ENCODE assay signal across 15 cellular contexts in genomic region chr3:190378240-190378891, GRCh38. TPM values are rescaled to one million over a fixed set of nuclear protein-coding genes. Genes with fewer than 3 reads are reported as not detected.
DNase-seq lines count a peak whose midpoint lies in the region; ATAC-seq, FAIRE-seq and TF ChIP-seq lines count a peak whose summit lies in the region.
"Had no signal": no experiment of that assay in that cellular context is flagged by ENCODE, and none has a peak within 500 bp of the region (broad histone marks: within the 10 kb centered on the region; RNA-seq: fewer than 3 reads in every experiment).

No MANE protein-coding gene starts in this region.

- H4K20me1 ChIP-seq in PC-3 (ENCODE audit: low read length): no peaks in the 10 kb centered on the region

- no peak for TF ChIP-seq CTCF in AG09309 (IDR thresholded peaks at IDR 0.05; ENCODE audit: control insufficient read depth, insufficient read depth, low read depth, low read length, missing control alignments)
- no peak for TF ChIP-seq CTCF in PC-3 (conservative IDR thresholded peaks at IDR 0.05; ENCODE audit: low read depth, low read length)
- TF ChIP-seq CTCF in esophagus squamous epithelium (IDR thresholded peaks at IDR 0.05): no peak
- no peak for TF ChIP-seq CTCF in omental fat pad (IDR thresholded peaks at IDR 0.05)
- no peak for TF ChIP-seq CTCF in D721Med (IDR thresholded peaks at IDR 0.05; ENCODE audit: insufficient read depth, missing control alignments)

- H3K27ac ChIP-seq in PC-3 (ENCODE audit: low read length) (peak overlapping the region; percentile 60), esophagus squamous epithelium (peak overlapping the region in 3 of 4 donors; percentile 55 to 75 (median 72))

- TF ChIP-seq POLR2A in esophagus squamous epithelium (IDR thresholded peaks at IDR 0.05): no peak

- H3K4me1 Mint-ChIP-seq in T-helper 2 cell treated with Interferon-gamma antibody and Interleukin-4, amounts not matched to agents 5 μg/mL and 100 μg/mL, for 36 hours (ENCODE audit: low read depth): peaks cover 3% of the 10 kb centered on the region

- H2AFZ ChIP-seq in PC-3 (ENCODE audit: low read length): peak overlapping the region; percentile 43

- no peak overlapping the region for H3K4me2 ChIP-seq in PC-3 (ENCODE audit: low read length)

- H3K36me3 ChIP-seq in PC-3 (ENCODE audit: low read depth, low read length) (no peaks in the 10 kb centered on the region), esophagus squamous epithelium (no peaks in the 10 kb centered on the region)

- peaks cover 61% of the 10 kb centered on the region for H3K4me1 ChIP-seq in PC-3 (ENCODE audit: insufficient read depth, low read length)
- H3K4me1 ChIP-seq in esophagus squamous epithelium: peaks cover 0 to 56% (median 0%) of the 10 kb centered on the region in 3 donors

- H3K9me3 ChIP-seq in PC-3 (ENCODE audit: low read length): no peaks in the 10 kb centered on the region
- H3K9me3 ChIP-seq in esophagus squamous epithelium: no peaks in the 10 kb centered on the region

- CTCF ChIA-PET in PC-3 (lab: Charles Lee): interaction anchor here (0.6 kb wide), 1 partner anchor 8 kb away, joined by 3 read pairs; no protein-coding TSS in a partner anchor

- H3K27me3 ChIP-seq in PC-3 (ENCODE audit: low read length): no peaks in the 10 kb centered on the region
- H3K27me3 ChIP-seq in esophagus squamous epithelium: no peaks in the 10 kb centered on the region

- no peaks in the 10 kb centered on the region for H3K9me3 Mint-ChIP-seq in T-helper 2 cell treated with Interferon-gamma antibody and Interleukin-4, amounts not matched to agents 5 μg/mL and 100 μg/mL, for 36 hours
- H3K9me3 Mint-ChIP-seq: H9 had no signal

- no peak overlapping the region for H3K4me3 Mint-ChIP-seq in T-helper 2 cell treated with Interferon-gamma antibody and Interleukin-4, amounts not matched to agents 5 μg/mL and 100 μg/mL, for 36 hours
- H3K4me3 Mint-ChIP-seq: H9 had no signal

- no peak overlapping the region for H3K4me3 ChIP-seq in AG09309 (ENCODE audit: control insufficient read depth, low read depth, low read length)
- no peak overlapping the region for H3K4me3 ChIP-seq in PC-3 (ENCODE audit: low read length)
- H3K4me3 ChIP-seq in esophagus squamous epithelium: no peak overlapping the region

- no TSS peak for BruUV-seq in PC-3 (replicated peaks; lab: Mats Ljungman, UMichigan)

- peak; percentile 73 for DNase-seq in AG09309 (ENCODE audit: low read depth)
- peak; percentile 93 for DNase-seq in PC-3
- no peak for DNase-seq in esophagus squamous epithelium (lab: John Stamatoyannopoulos, UW)
- DNase-seq in omental fat pad (ENCODE audit: low spot score): no peak
- no peak for DNase-seq in D721Med (ENCODE audit: insufficient read length, low spot score)
- DNase-seq in NCI-H1048 (lab: John Stamatoyannopoulos, UW): no peak
- no peak for DNase-seq in T-helper 2 cell treated with Interferon-gamma antibody and Interleukin-4, amounts not matched to agents 5 μg/mL and 100 μg/mL, for 36 hours (ENCODE audit: low spot score)
- DNase-seq: H9; NCI-H1105; NCI-H69; SHP77; stimulated activated CD4-positive, alpha-beta T cell treated with anti-CD3 and anti-CD28 coated beads, Interleukin-1b, Interleukin-23, amount 100 ng/mL, for 48 hours had no signal

- H3K79me2 ChIP-seq in PC-3 (ENCODE audit: low read length): no peaks in the 10 kb centered on the region

- POLR2A ChIA-PET in PC-3 (lab: Charles Lee; ENCODE audit: unreplicated experiment): interaction anchor here (0.6 kb wide), 1 partner anchor 10 kb away, joined by 6 read pairs; no protein-coding TSS in a partner anchor

- no peaks in the 10 kb centered on the region for H3K36me3 Mint-ChIP-seq in T-helper 2 cell treated with Interferon-gamma antibody and Interleukin-4, amounts not matched to agents 5 μg/mL and 100 μg/mL, for 36 hours (ENCODE audit: low read depth)

- H3K27ac Mint-ChIP-seq in T-helper 2 cell treated with Interferon-gamma antibody and Interleukin-4, amounts not matched to agents 5 μg/mL and 100 μg/mL, for 36 hours: no peak overlapping the region
- H3K27ac Mint-ChIP-seq: H9 had no signal

- WGBS in esophagus squamous epithelium, 2 donors: 32 to 57% methylated on average over 6 of the region's 6 CpGs

- intact Hi-C loops in PC-3 (cut with micrococcal nuclease): no loop called here
- intact Hi-C loops in esophagus squamous epithelium (cut with DNase I): no loop called here

- H3F3A ChIP-seq in PC-3 (ENCODE audit: low read length, unreplicated experiment): peaks cover 7% of the 10 kb centered on the region

- H3K9ac ChIP-seq in PC-3 (ENCODE audit: low read length): no peak overlapping the region

- ATAC-seq in PC-3 (peak; percentile 53), omental fat pad (ENCODE audit: low FRiP score) (peak; percentile 83), HG03469 (IDR thresholded peaks at IDR 0.05; ENCODE audit: unreplicated experiment) (no peak)

- peaks cover 15% of the 10 kb centered on the region for H3K27me3 Mint-ChIP-seq in T-helper 2 cell treated with Interferon-gamma antibody and Interleukin-4, amounts not matched to agents 5 μg/mL and 100 μg/mL, for 36 hours (ENCODE audit: low read depth)

- no peaks in the 10 kb centered on the region for H3K9me2 ChIP-seq in PC-3 (replicated peaks; ENCODE audit: low read length)

- FAIRE-seq in D721Med (lab: Jason Lieb, UNC): no peak
- FAIRE-seq: GM18507 had no signal

RNA-seq across cellular contexts. Expression of gene CLDN16, which starts 9.6 kb away (rescaled TPM):
- total RNA-seq in PC-3 (2014; rRNA removed) (not detected in 2 replicates), esophagus squamous epithelium (under 1 TPM in 2 of 4 donors, not detected in 2; 0.38 to 0.64 TPM), omental fat pad (under 1 TPM in 1 of 4 donors, not detected in 3; 0.37 TPM)
- total RNA-seq: activated CD8-positive, alpha-beta memory T cell treated with anti-CD3 and anti-CD28 coated beads for 36 hours; H9 had no signal

RNA-seq across cellular contexts. Expression of gene CLDN1, which starts 56.1 kb away (rescaled TPM):
- total RNA-seq in PC-3 (2014; rRNA removed) (6.8 and 9.6 TPM in 2 replicates), esophagus squamous epithelium (10 to 100 TPM; 34.8 to 59.6 (median 45.4) TPM), omental fat pad (100 to 1,000 TPM in 1 of 4 donors, 10 to 100 TPM in 2, 1 to 10 TPM in 1; 2.7 to 184 (median 58.3) TPM)

Comparison
In these comparisons a context has a peak if more than half of its experiments do, and no peak if none do; other contexts are left out.
1. DNase-seq: peak in AG09309 (single experiment) and PC-3 (single experiment); none in esophagus squamous epithelium (single experiment), omental fat pad (single experiment), D721Med (single experiment), NCI-H1048 (single experiment) and T-helper 2 cell treated with Interferon-gamma antibody and Interleukin-4, amounts not matched to agents 5 μg/mL and 100 μg/mL, for 36 hours (single experiment).